ENCODE assay signal across 34 cellular contexts in the genomic region with DNA sequence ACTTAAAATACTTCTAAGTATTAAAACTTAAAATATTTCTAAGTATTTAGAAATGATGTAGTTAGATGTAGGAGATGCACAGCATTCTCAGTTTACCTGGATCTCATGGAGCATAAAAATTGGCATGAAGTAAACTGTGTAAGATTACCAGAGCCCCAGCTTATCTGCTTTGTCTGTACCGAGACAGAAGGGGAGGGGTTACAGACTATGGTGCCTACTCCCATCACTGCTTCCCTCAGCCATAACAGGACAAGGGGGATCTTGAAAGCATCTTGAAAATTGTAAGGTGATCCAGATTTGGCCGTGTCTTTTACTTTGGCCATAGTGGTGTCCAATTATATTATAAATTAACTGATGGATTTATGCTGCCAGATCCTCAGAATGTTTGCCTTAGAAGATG.
"Had no signal": no experiment of that assay in that cellular context is flagged by ENCODE, and none has a peak within 500 bp of the region (broad histone marks: within the 10 kb centered on the region; RNA-seq: fewer than 3 reads in every experiment).

No MANE protein-coding gene starts in this region.

- ATAC-seq: activated CD4-positive, alpha-beta T cell treated with anti-CD3 and anti-CD28 coated beads for 36 hours; activated CD8-positive, alpha-beta memory T cell treated with anti-CD3 and anti-CD28 coated beads, Interleukin-2, amount 10 ng/mL, durations not matched to agents 7 days and 5 days; activated CD8-positive, alpha-beta T cell treated with anti-CD3 and anti-CD28 coated beads, Interleukin-2, amount 10 ng/mL, durations not matched to agents 7 days and 5 days; activated naive CD4-positive, alpha-beta T cell treated with anti-CD3 and anti-CD28 coated beads, Interleukin-2, amount 50 U/mL, for 72 hours; foreskin keratinocyte; heart left ventricle; T-cell had no signal

- H3K4me1 ChIP-seq: ascending aorta, breast epithelium, foreskin keratinocyte had no signal

- H3K4me3 Mint-ChIP-seq: activated CD4-positive, alpha-beta memory T cell treated with anti-CD3 and anti-CD28 coated beads for 36 hours; activated CD4-positive, alpha-beta T cell treated with anti-CD3 and anti-CD28 coated beads for 36 hours; activated CD4-positive, alpha-beta T cell treated with anti-CD3 and anti-CD28 coated beads, Interleukin-2, amount 10 ng/mL, durations not matched to agents 24 days and 14 days; activated CD8-positive, alpha-beta memory T cell treated with anti-CD3 and anti-CD28 coated beads, Interleukin-2, amount 10 ng/mL, durations not matched to agents 7 days and 5 days; activated CD8-positive, alpha-beta T cell treated with anti-CD3 and anti-CD28 coated beads, Interleukin-2, amount 10 ng/mL, durations not matched to agents 7 days and 5 days; activated naive CD4-positive, alpha-beta T cell treated with anti-CD3 and anti-CD28 coated beads, Interleukin-2, amount 10 ng/mL, durations not matched to agents 7 days and 5 days; activated naive CD8-positive, alpha-beta T cell treated with anti-CD3 and anti-CD28 coated beads, Interleukin-2, amount 10 ng/mL, durations not matched to agents 7 days and 5 days; brain; central memory CD8-positive, alpha-beta T cell; dendritic cell treated with granulocyte-macrophage colony-stimulating factor and Interleukin-4, amounts not matched to agents 40 ng/mL and 50 ng/mL, for 4 days; endodermal cell; T-cell; T-helper 1 cell treated with Interleukin-12 subunit alpha and Interleukin-12 subunit beta and Interleukin-4 antibody, amounts not matched to agents 30 μg/mL and 1 μg/mL, for 36 hours had no signal

- DNase-seq: activated CD4-positive, alpha-beta memory T cell treated with anti-CD3 and anti-CD28 coated beads for 36 hours; activated CD4-positive, alpha-beta T cell treated with anti-CD3 and anti-CD28 coated beads for 36 hours; activated CD4-positive, alpha-beta T cell treated with anti-CD3 and anti-CD28 coated beads, Interleukin-2, amount 10 ng/mL, durations not matched to agents 24 days and 14 days; activated CD4-positive, CD25-positive, alpha-beta regulatory T cell; activated CD4-positive, CD25-positive, alpha-beta regulatory T cell treated with anti-CD3 and anti-CD28 coated beads, Interleukin-2, amount 50 U/mL, for 72 hours; activated CD8-positive, alpha-beta memory T cell treated with anti-CD3 and anti-CD28 coated beads, Interleukin-2, amount 10 ng/mL, durations not matched to agents 7 days and 5 days; activated CD8-positive, alpha-beta memory T cell treated with anti-CD3 and anti-CD28 coated beads, Interleukin-2, amount 50 U/mL, for 4 hours; activated CD8-positive, alpha-beta T cell treated with anti-CD3 and anti-CD28 coated beads, Interleukin-2, amount 10 ng/mL, durations not matched to agents 7 days and 5 days; activated gamma-delta T cell; activated naive CD4-positive, alpha-beta T cell; activated naive CD4-positive, alpha-beta T cell treated with anti-CD3 and anti-CD28 coated beads, Interleukin-2, amount 10 ng/mL, durations not matched to agents 7 days and 5 days; activated naive CD8-positive, alpha-beta T cell treated with anti-CD3 and anti-CD28 coated beads, Interleukin-2, amount 10 ng/mL, durations not matched to agents 7 days and 5 days; activated T-cell treated with anti-CD3 and anti-CD28 coated beads, Interleukin-2, amount 50 U/mL, for 1 hour; activated T-cell treated with anti-CD3 and anti-CD28 coated beads, Interleukin-2, amount 50 U/mL, for 48 hours; dorsolateral prefrontal cortex; effector memory CD4-positive, alpha-beta T cell; endodermal cell; foreskin keratinocyte; gastrocnemius medialis; glutamatergic neuron; heart left ventricle; T-cell; T-helper 9 cell; WERI-Rb-1 had no signal

- H3K9me3 ChIP-seq: ascending aorta, breast epithelium, esophagus muscularis mucosa, gastrocnemius medialis, heart left ventricle had no signal

- H3K27ac Mint-ChIP-seq: activated CD4-positive, alpha-beta memory T cell treated with anti-CD3 and anti-CD28 coated beads for 36 hours; activated CD4-positive, alpha-beta T cell treated with anti-CD3 and anti-CD28 coated beads for 36 hours; activated CD4-positive, alpha-beta T cell treated with anti-CD3 and anti-CD28 coated beads, Interleukin-2, amount 10 ng/mL, durations not matched to agents 24 days and 14 days; activated CD8-positive, alpha-beta memory T cell treated with anti-CD3 and anti-CD28 coated beads, Interleukin-2, amount 10 ng/mL, durations not matched to agents 7 days and 5 days; activated CD8-positive, alpha-beta T cell treated with anti-CD3 and anti-CD28 coated beads, Interleukin-2, amount 10 ng/mL, durations not matched to agents 7 days and 5 days; activated naive CD4-positive, alpha-beta T cell treated with anti-CD3 and anti-CD28 coated beads, Interleukin-2, amount 10 ng/mL, durations not matched to agents 7 days and 5 days; activated naive CD4-positive, alpha-beta T cell treated with anti-CD3 and anti-CD28 coated beads, Interleukin-2, amount 50 U/mL, for 72 hours; activated naive CD8-positive, alpha-beta T cell treated with anti-CD3 and anti-CD28 coated beads, Interleukin-2, amount 10 ng/mL, durations not matched to agents 7 days and 5 days; brain; dendritic cell treated with granulocyte-macrophage colony-stimulating factor and Interleukin-4, amounts not matched to agents 40 ng/mL and 50 ng/mL, for 4 days; endodermal cell; T-cell; T-helper 1 cell treated with Interleukin-12 subunit alpha and Interleukin-12 subunit beta and Interleukin-4 antibody, amounts not matched to agents 30 μg/mL and 1 μg/mL, for 36 hours had no signal

- H3K27ac ChIP-seq: ascending aorta, breast epithelium, cardiac muscle cell, coronary artery, dorsolateral prefrontal cortex, esophagus muscularis mucosa, foreskin keratinocyte, heart left ventricle, WERI-Rb-1 had no signal

- H3K9me3 Mint-ChIP-seq: activated CD4-positive, alpha-beta memory T cell treated with anti-CD3 and anti-CD28 coated beads for 36 hours; activated CD4-positive, alpha-beta T cell treated with anti-CD3 and anti-CD28 coated beads, Interleukin-2, amount 10 ng/mL, durations not matched to agents 24 days and 14 days; activated naive CD4-positive, alpha-beta T cell treated with anti-CD3 and anti-CD28 coated beads, Interleukin-2, amount 10 ng/mL, durations not matched to agents 7 days and 5 days; activated naive CD4-positive, alpha-beta T cell treated with anti-CD3 and anti-CD28 coated beads, Interleukin-2, amount 50 U/mL, for 72 hours; activated naive CD8-positive, alpha-beta T cell treated with anti-CD3 and anti-CD28 coated beads, Interleukin-2, amount 10 ng/mL, durations not matched to agents 7 days and 5 days; brain; central memory CD8-positive, alpha-beta T cell; dendritic cell treated with granulocyte-macrophage colony-stimulating factor and Interleukin-4, amounts not matched to agents 40 ng/mL and 50 ng/mL, for 4 days; endodermal cell; T-cell; T-helper 1 cell treated with Interleukin-12 subunit alpha and Interleukin-12 subunit beta and Interleukin-4 antibody, amounts not matched to agents 30 μg/mL and 1 μg/mL, for 36 hours had no signal

- H3K27me3 Mint-ChIP-seq: activated CD4-positive, alpha-beta memory T cell treated with anti-CD3 and anti-CD28 coated beads for 36 hours; activated CD4-positive, alpha-beta T cell treated with anti-CD3 and anti-CD28 coated beads for 36 hours; activated CD4-positive, alpha-beta T cell treated with anti-CD3 and anti-CD28 coated beads, Interleukin-2, amount 10 ng/mL, durations not matched to agents 24 days and 14 days; activated CD8-positive, alpha-beta memory T cell treated with anti-CD3 and anti-CD28 coated beads, Interleukin-2, amount 10 ng/mL, durations not matched to agents 7 days and 5 days; activated naive CD4-positive, alpha-beta T cell treated with anti-CD3 and anti-CD28 coated beads, Interleukin-2, amount 10 ng/mL, durations not matched to agents 7 days and 5 days; activated naive CD8-positive, alpha-beta T cell treated with anti-CD3 and anti-CD28 coated beads, Interleukin-2, amount 10 ng/mL, durations not matched to agents 7 days and 5 days; brain; central memory CD8-positive, alpha-beta T cell; dendritic cell treated with granulocyte-macrophage colony-stimulating factor and Interleukin-4, amounts not matched to agents 40 ng/mL and 50 ng/mL, for 4 days; T-cell had no signal

- H3K27me3 ChIP-seq: ascending aorta, breast epithelium, cardiac muscle cell, dorsolateral prefrontal cortex, esophagus muscularis mucosa, foreskin keratinocyte, gastrocnemius medialis, heart left ventricle had no signal

- H3K36me3 ChIP-seq: breast epithelium, cardiac muscle cell, gastrocnemius medialis had no signal

- H3K4me3 ChIP-seq: ascending aorta, breast epithelium, cardiac muscle cell, coronary artery, dorsolateral prefrontal cortex, esophagus muscularis mucosa, gastrocnemius medialis, heart left ventricle had no signal
